20 cellular contexts compared by ENCODE assay signal in the genomic region with DNA sequence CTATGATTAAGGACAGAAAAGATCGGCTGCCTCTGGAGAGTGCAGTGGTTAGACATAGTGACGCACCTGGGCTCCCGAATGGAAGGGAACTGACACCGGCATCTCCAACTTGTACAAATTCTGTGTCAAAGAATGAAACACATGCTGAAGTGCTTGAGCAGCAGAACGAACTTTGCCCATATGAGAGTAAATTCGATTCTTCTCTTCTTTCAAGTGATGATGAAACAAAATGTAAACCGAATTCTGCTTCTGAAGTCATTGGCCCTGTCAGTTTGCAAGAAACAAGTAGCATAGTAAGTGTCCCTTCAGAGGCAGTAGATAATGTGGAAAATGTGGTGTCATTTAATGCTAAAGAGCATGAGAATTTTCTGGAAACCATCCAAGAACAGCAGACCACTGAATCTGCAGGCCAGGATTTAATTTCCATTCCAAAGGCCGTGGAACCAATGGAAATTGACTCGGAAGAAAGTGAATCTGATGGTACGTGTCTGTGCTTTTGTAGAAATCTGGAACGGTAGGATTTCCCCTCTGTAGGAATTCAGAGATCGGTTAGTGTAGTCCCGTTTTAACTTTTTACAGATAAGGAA.
"Had no signal": no experiment of that assay in that cellular context is flagged by ENCODE, and none has a peak within 500 bp of the region (broad histone marks: within the 10 kb centered on the region; RNA-seq: fewer than 3 reads in every experiment).

No MANE protein-coding gene starts in this region.

- H3K27ac ChIP-seq: dorsolateral prefrontal cortex, foreskin keratinocyte, left lung, tibial nerve, uterus, WERI-Rb-1 had no signal

- H3K4me3 ChIP-seq: dorsolateral prefrontal cortex, left lung, mucosa of descending colon, tibial nerve, uterus had no signal

- H3K27me3 ChIP-seq: dorsolateral prefrontal cortex, foreskin keratinocyte, left lung, tibial nerve, uterus had no signal

- H3K9me3 Mint-ChIP-seq: activated naive CD4-positive, alpha-beta T cell treated with anti-CD3 and anti-CD28 coated beads, Interleukin-2, amount 10 ng/mL, durations not matched to agents 7 days and 5 days; naive B cell; neural crest cell had no signal

- H3K27me3 Mint-ChIP-seq: activated naive CD4-positive, alpha-beta T cell treated with anti-CD3 and anti-CD28 coated beads, Interleukin-2, amount 10 ng/mL, durations not matched to agents 7 days and 5 days; naive B cell had no signal

- H3K4me1 Mint-ChIP-seq: neural crest cell had no signal

- H3K36me3 ChIP-seq: uterus had no signal

- ATAC-seq: foreskin keratinocyte; left lung; mucosa of descending colon; stimulated activated naive CD8-positive, alpha-beta T cell treated with anti-CD3 and anti-CD28 coated beads, Interleukin-15, Interleukin-2, amounts not matched to agents 100 U/mL and 50 U/mL, for 24 hours had no signal

- H3K9me3 ChIP-seq: left lung, mucosa of descending colon, tibial nerve, uterus had no signal

- H3K4me1 ChIP-seq: foreskin keratinocyte, uterus had no signal

- H3K27ac Mint-ChIP-seq: activated naive CD4-positive, alpha-beta T cell treated with anti-CD3 and anti-CD28 coated beads, Interleukin-2, amount 10 ng/mL, durations not matched to agents 7 days and 5 days had no signal

- H3K4me3 Mint-ChIP-seq: activated naive CD4-positive, alpha-beta T cell treated with anti-CD3 and anti-CD28 coated beads, Interleukin-2, amount 10 ng/mL, durations not matched to agents 7 days and 5 days; naive B cell; neural crest cell had no signal

- DNase-seq: activated CD4-positive, alpha-beta T cell treated with anti-CD3 and anti-CD28 coated beads for 1 hour; activated naive CD4-positive, alpha-beta T cell treated with anti-CD3 and anti-CD28 coated beads, Interleukin-2, amount 10 ng/mL, durations not matched to agents 7 days and 5 days; dorsolateral prefrontal cortex; foreskin keratinocyte; glutamatergic neuron; left lung; mesenchymal stem cell; mucosa of descending colon; naive B cell; retina; stimulated activated CD4-positive, alpha-beta T cell treated with anti-CD3 and anti-CD28 coated beads, Interleukin-12 subunit alpha, Interleukin-12 subunit beta, amount 100 ng/mL, for 4 hours; stimulated activated CD4-positive, alpha-beta T cell treated with anti-CD3 and anti-CD28 coated beads, Interleukin-1b, Interleukin-23, amount 100 ng/mL, for 48 hours; stimulated activated CD8-positive, alpha-beta memory T cell treated with anti-CD3 and anti-CD28 coated beads, Interleukin-4, amount 100 ng/mL, for 48 hours; stimulated activated naive CD8-positive, alpha-beta T cell treated with anti-CD3 and anti-CD28 coated beads, Interleukin-15, Interleukin-2, amounts not matched to agents 100 U/mL and 50 U/mL, for 24 hours; SW 1271; T-helper 2 cell; uterus had no signal
